9 cellular contexts compared by ENCODE assay signal in the genomic region with DNA sequence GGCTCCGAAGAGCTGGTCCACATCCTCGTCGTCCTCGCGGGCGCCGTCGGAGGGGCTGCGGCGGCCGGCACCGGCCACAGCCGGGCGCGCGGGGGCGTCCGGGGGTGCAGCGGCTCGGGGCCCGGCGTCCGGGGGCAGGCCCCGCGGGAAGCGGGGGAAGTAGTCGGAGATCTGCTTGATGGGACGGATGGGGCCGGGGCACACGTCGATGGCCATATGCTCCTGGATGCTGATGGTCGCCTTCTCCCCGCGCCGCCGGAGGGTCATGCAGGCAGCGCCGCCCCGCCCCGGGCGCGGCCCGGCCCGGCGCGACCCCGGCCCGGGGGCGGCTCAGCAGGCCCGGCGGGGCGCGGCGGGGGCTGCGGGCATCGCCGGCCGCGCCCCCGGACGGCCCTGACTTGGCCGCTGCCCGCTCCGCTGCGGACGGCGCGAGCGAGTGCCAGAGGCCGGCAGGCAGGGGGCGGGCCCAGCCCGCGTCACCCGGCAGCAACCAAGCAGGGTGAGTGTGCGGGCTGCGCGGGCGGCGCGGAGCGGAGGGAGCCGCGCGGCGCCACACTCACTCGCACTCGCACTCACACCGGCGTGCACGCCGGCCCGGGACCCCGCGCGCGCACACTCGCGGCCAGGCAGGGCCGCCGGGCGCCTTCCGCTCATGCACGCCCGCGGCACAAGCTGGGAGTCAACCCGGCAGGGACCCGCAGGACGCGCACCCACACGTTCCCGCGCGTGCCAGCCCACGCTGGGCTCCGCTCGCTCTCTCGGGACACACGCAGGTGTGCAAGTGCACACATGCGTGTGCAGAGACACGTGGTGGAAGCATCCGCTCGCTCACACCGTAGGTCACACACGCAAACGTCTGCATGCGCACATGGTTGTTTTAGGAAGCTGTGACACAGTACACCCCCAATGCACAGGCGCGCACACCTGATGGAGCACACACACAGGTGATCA. TPM values are rescaled to one million over a fixed set of nuclear protein-coding genes. Genes with fewer than 3 reads are reported as not detected.
A peak's percentile ranks its signal among the peaks of the same experiment; 100 is the strongest.
DNase-seq lines count a peak whose midpoint lies in the region; ATAC-seq and TF ChIP-seq lines count a peak whose summit lies in the region.
"Had no signal": no experiment of that assay in that cellular context is flagged by ENCODE, and none has a peak within 500 bp of the region (broad histone marks: within the 10 kb centered on the region; RNA-seq: fewer than 3 reads in every experiment).

A gene (minus strand): TSS at position 438 of the 951 bp plus-strand sequence. CDS start 171 bp downstream, at position 267.

- no peaks in the 10 kb centered on the region for H3K36me3 Mint-ChIP-seq in activated CD8-positive, alpha-beta memory T cell treated with anti-CD3 and anti-CD28 coated beads, Interleukin-2, amount 10 ng/mL, durations not matched to agents 7 days and 5 days

- no peak for DNase-seq in activated CD8-positive, alpha-beta memory T cell treated with anti-CD3 and anti-CD28 coated beads, Interleukin-2, amount 10 ng/mL, durations not matched to agents 7 days and 5 days
- DNase-seq in activated CD8-positive, alpha-beta memory T cell treated with anti-CD3 and anti-CD28 coated beads, Interleukin-2, amount 50 U/mL, for 4 hours = no peak
- peak; percentile 17 for DNase-seq in retinal pigment epithelial cell (ENCODE audit: low read depth)
- no peak for DNase-seq in dedifferentiated amniotic fluid mesenchymal stem cell (ENCODE audit: extremely low spot score)
- DNase-seq in foreskin melanocyte = no peak
- DNase-seq: DND-41 had no signal

- no peaks in the 10 kb centered on the region for H3K36me3 ChIP-seq in iPS-18a (ENCODE audit: control insufficient read depth, low read depth, low read length)

- no peaks in the 10 kb centered on the region for H3K9me3 Mint-ChIP-seq in activated CD8-positive, alpha-beta memory T cell treated with anti-CD3 and anti-CD28 coated beads, Interleukin-2, amount 10 ng/mL, durations not matched to agents 7 days and 5 days (ENCODE audit: low read depth)

- H3K27me3 Mint-ChIP-seq in activated CD8-positive, alpha-beta memory T cell treated with anti-CD3 and anti-CD28 coated beads, Interleukin-2, amount 10 ng/mL, durations not matched to agents 7 days and 5 days = peaks cover 49% of the 10 kb centered on the region

- peaks cover 22% of the 10 kb centered on the region for H3K4me1 Mint-ChIP-seq in activated CD8-positive, alpha-beta memory T cell treated with anti-CD3 and anti-CD28 coated beads, Interleukin-2, amount 10 ng/mL, durations not matched to agents 7 days and 5 days

- peak within 1 kb of the TSS; percentile 21 for H3K4me3 Mint-ChIP-seq in activated CD8-positive, alpha-beta memory T cell treated with anti-CD3 and anti-CD28 coated beads, Interleukin-2, amount 10 ng/mL, durations not matched to agents 7 days and 5 days

- ATAC-seq in activated CD8-positive, alpha-beta memory T cell treated with anti-CD3 and anti-CD28 coated beads, Interleukin-2, amount 10 ng/mL, durations not matched to agents 7 days and 5 days = peak; percentile 59
- no peak for ATAC-seq in HG02642 (IDR thresholded peaks at IDR 0.05; ENCODE audit: poor library complexity, unreplicated experiment)

- no peaks in the 10 kb centered on the region for H3K4me1 ChIP-seq in iPS-18a (ENCODE audit: control insufficient read depth, low read depth, low read length)

- H3K4me3 ChIP-seq in iPS-18a (ENCODE audit: low read length) = peak within 1 kb of the TSS; percentile 39
- H3K4me3 ChIP-seq in retinal pigment epithelial cell (ENCODE audit: low read length) = no peak within 1 kb of the TSS

- CTCF ChIA-PET in activated CD8-positive, alpha-beta memory T cell treated with anti-CD3 and anti-CD28 coated beads, Interleukin-2, amount 10 ng/mL, durations not matched to agents 7 days and 5 days (lab: Charles Lee) = no interaction called here

- TF ChIP-seq CTCF in retinal pigment epithelial cell (conservative IDR thresholded peaks at IDR 0.05; ENCODE audit: low read depth, low read length) = no peak

- H3K9me3 ChIP-seq in iPS-18a (ENCODE audit: control insufficient read depth, low read depth, low read length) = no peaks in the 10 kb centered on the region

- peak within 1 kb of the TSS; percentile 68 for H3K27ac ChIP-seq in angular gyrus (ENCODE audit: low read depth, low read length)
- no peak within 1 kb of the TSS for H3K27ac ChIP-seq in iPS-18a (ENCODE audit: low read length)

- peaks cover 73% of the 10 kb centered on the region for H3K27me3 ChIP-seq in iPS-18a (ENCODE audit: control insufficient read depth, insufficient read depth, low read length)

- no peak within 1 kb of the TSS for H3K27ac Mint-ChIP-seq in activated CD8-positive, alpha-beta memory T cell treated with anti-CD3 and anti-CD28 coated beads, Interleukin-2, amount 10 ng/mL, durations not matched to agents 7 days and 5 days

- H3K9ac ChIP-seq in iPS-18a (ENCODE audit: low read length) = no peak within 1 kb of the TSS

RNA-seq across cellular contexts. Expression of the gene that starts here (rescaled TPM):
- total RNA-seq in activated CD8-positive, alpha-beta memory T cell treated with anti-CD3 and anti-CD28 coated beads, Interleukin-2, amount 10 ng/mL, durations not matched to agents 7 days and 5 days = under 1 TPM in 1 of 2 experiments, not detected in 1; 0.05 TPM

Comparison
In these comparisons a context has a peak if more than half of its experiments do, and no peak if none do; other contexts are left out.
1. Peak in ATAC-seq in activated CD8-positive, alpha-beta memory T cell treated with anti-CD3 and anti-CD28 coated beads, Interleukin-2, amount 10 ng/mL, durations not matched to agents 7 days and 5 days; RNA of the gene not detected or under 1 TPM.